Comparison of ENCODE assay signal across 10 cellular contexts in the genomic region with DNA sequence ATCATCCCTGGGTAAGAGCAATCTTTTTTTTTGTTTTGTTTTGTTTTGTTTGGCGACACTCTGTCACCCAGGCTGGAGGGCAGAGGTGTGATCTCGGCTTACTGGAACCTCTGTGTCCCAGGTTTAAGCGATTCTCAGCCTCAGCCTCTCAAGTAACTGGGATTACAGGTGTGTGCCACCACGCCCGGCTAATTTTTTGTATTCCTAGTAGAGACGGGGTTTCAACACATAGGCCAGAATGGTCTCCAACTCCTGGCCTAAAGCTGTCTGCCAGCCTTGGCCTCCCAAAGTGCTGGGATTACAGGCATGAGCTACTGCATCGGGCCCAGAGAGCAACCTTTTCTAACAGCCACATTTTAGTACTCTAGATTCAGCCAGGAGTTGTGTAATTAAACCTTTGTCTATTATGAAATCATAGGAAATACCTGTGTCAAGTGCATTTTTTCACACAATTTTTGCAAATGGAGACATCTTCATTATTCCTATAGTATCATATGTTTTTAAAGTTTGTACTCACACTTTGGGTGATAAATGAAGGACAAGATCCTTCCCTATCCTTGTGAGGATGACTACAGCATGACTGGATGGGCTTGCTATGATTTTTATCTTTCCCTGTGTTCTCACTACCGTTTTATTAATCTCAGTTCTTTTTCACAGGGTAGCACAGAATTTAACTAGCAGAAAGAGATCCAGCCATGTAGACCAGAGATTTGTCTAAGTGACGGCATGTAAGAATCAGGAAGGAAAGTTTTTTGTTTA.
A peak's percentile ranks its signal among the peaks of the same experiment; 100 is the strongest.
DNase-seq lines count a peak whose midpoint lies in the region; ATAC-seq and TF ChIP-seq lines count a peak whose summit lies in the region.
"Had no signal": no experiment of that assay in that cellular context is flagged by ENCODE, and none has a peak within 500 bp of the region (broad histone marks: within the 10 kb centered on the region; RNA-seq: fewer than 3 reads in every experiment).

No MANE protein-coding gene starts in this region.

- H3K9me3 ChIP-seq in iPS-18a (ENCODE audit: control insufficient read depth, low read depth, low read length): no peaks in the 10 kb centered on the region

- H3K4me1 ChIP-seq in iPS-18a (ENCODE audit: control insufficient read depth, low read depth, low read length): peaks cover 13% of the 10 kb centered on the region

- no peak for TF ChIP-seq CTCF in activated CD8-positive, alpha-beta T cell treated with anti-CD3 and anti-CD28 coated beads for 36 hours (IDR thresholded peaks at IDR 0.05)
- no peak for TF ChIP-seq CTCF in type B pancreatic cell (conservative IDR thresholded peaks at IDR 0.05)

- H3K27me3 Mint-ChIP-seq in activated naive CD4-positive, alpha-beta T cell treated with anti-CD3 and anti-CD28 coated beads, Interleukin-2, amount 10 ng/mL, durations not matched to agents 7 days and 5 days: no peaks in the 10 kb centered on the region
- no peaks in the 10 kb centered on the region for H3K27me3 Mint-ChIP-seq in activated CD8-positive, alpha-beta T cell treated with anti-CD3 and anti-CD28 coated beads for 36 hours
- no peaks in the 10 kb centered on the region for H3K27me3 Mint-ChIP-seq in type B pancreatic cell

- no peaks in the 10 kb centered on the region for H3K27me3 ChIP-seq in iPS-18a (ENCODE audit: control insufficient read depth, insufficient read depth, low read length)

- POLR2A ChIA-PET in activated CD8-positive, alpha-beta T cell treated with anti-CD3 and anti-CD28 coated beads for 36 hours (lab: Charles Lee): interaction anchor here (0.7 to 11.9 kb wide), 14 partner anchors 8 to 1798 kb away, joined by 3 to 1105 read pairs (median 8); a partner anchor contains a TSS

- H3K9ac ChIP-seq in iPS-18a (ENCODE audit: low read length): peak overlapping the region; percentile 98

- intact Hi-C loops in activated CD8-positive, alpha-beta T cell treated with anti-CD3 and anti-CD28 coated beads for 36 hours (cut with micrococcal nuclease): no loop called here

- CTCF ChIA-PET in activated naive CD4-positive, alpha-beta T cell treated with anti-CD3 and anti-CD28 coated beads, Interleukin-2, amount 10 ng/mL, durations not matched to agents 7 days and 5 days (lab: Charles Lee): no interaction called here
- CTCF ChIA-PET in activated CD8-positive, alpha-beta T cell treated with anti-CD3 and anti-CD28 coated beads for 36 hours (lab: Charles Lee): interaction anchor here (1.6 kb wide), 1 partner anchor 66 kb away, joined by 3 read pairs; no protein-coding TSS in a partner anchor

- no peak for ATAC-seq in activated CD8-positive, alpha-beta T cell treated with anti-CD3 and anti-CD28 coated beads for 36 hours
- ATAC-seq in GM19328 (IDR thresholded peaks at IDR 0.05; ENCODE audit: unreplicated experiment): no peak
- ATAC-seq in HG02588 (IDR thresholded peaks at IDR 0.05; ENCODE audit: unreplicated experiment): no peak

- H3K9me3 Mint-ChIP-seq in activated naive CD4-positive, alpha-beta T cell treated with anti-CD3 and anti-CD28 coated beads, Interleukin-2, amount 10 ng/mL, durations not matched to agents 7 days and 5 days: no peaks in the 10 kb centered on the region
- no peaks in the 10 kb centered on the region for H3K9me3 Mint-ChIP-seq in activated CD8-positive, alpha-beta T cell treated with anti-CD3 and anti-CD28 coated beads for 36 hours
- H3K9me3 Mint-ChIP-seq in type B pancreatic cell: no peaks in the 10 kb centered on the region

- peak overlapping the region; percentile 92 for H3K4me3 ChIP-seq in iPS-18a (ENCODE audit: low read length)

- no peaks in the 10 kb centered on the region for H3K36me3 ChIP-seq in iPS-18a (ENCODE audit: control insufficient read depth, low read depth, low read length)

- no peak for DNase-seq in activated naive CD4-positive, alpha-beta T cell treated with anti-CD3 and anti-CD28 coated beads, Interleukin-2, amount 10 ng/mL, durations not matched to agents 7 days and 5 days
- no peak for DNase-seq in activated naive CD4-positive, alpha-beta T cell treated with anti-CD3 and anti-CD28 coated beads, Interleukin-2, amount 50 U/mL, for 16 hours
- no peak for DNase-seq in activated CD8-positive, alpha-beta T cell treated with anti-CD3 and anti-CD28 coated beads for 36 hours
- no peak for DNase-seq in type B pancreatic cell (ENCODE audit: extremely low spot score, unreplicated experiment)
- no peak for DNase-seq in stimulated activated naive CD4-positive, alpha-beta T cell (lab: John Stamatoyannopoulos, UW)
- DNase-seq: DMS79 treated with DMSO at 0.1 percent for 48 hours, Right ventricle myocardium superior had no signal

- peak overlapping the region; percentile 99 for H3K27ac Mint-ChIP-seq in activated naive CD4-positive, alpha-beta T cell treated with anti-CD3 and anti-CD28 coated beads, Interleukin-2, amount 10 ng/mL, durations not matched to agents 7 days and 5 days
- peak overlapping the region; percentile 98 for H3K27ac Mint-ChIP-seq in activated CD8-positive, alpha-beta T cell treated with anti-CD3 and anti-CD28 coated beads for 36 hours
- peak overlapping the region; percentile 99 for H3K27ac Mint-ChIP-seq in type B pancreatic cell

- peaks cover 30% of the 10 kb centered on the region for H3K36me3 Mint-ChIP-seq in activated naive CD4-positive, alpha-beta T cell treated with anti-CD3 and anti-CD28 coated beads, Interleukin-2, amount 10 ng/mL, durations not matched to agents 7 days and 5 days
- H3K36me3 Mint-ChIP-seq in activated CD8-positive, alpha-beta T cell treated with anti-CD3 and anti-CD28 coated beads for 36 hours (ENCODE audit: low read depth): peaks cover 5% of the 10 kb centered on the region
- peaks cover 19% of the 10 kb centered on the region for H3K36me3 Mint-ChIP-seq in type B pancreatic cell

- peak overlapping the region; percentile 97 for H3K27ac ChIP-seq in iPS-18a (ENCODE audit: low read length)

- peak overlapping the region; percentile 95 for H3K4me3 Mint-ChIP-seq in activated naive CD4-positive, alpha-beta T cell treated with anti-CD3 and anti-CD28 coated beads, Interleukin-2, amount 10 ng/mL, durations not matched to agents 7 days and 5 days
- peak overlapping the region; percentile 88 for H3K4me3 Mint-ChIP-seq in activated CD8-positive, alpha-beta T cell treated with anti-CD3 and anti-CD28 coated beads for 36 hours
- peak overlapping the region; percentile 93 for H3K4me3 Mint-ChIP-seq in type B pancreatic cell

- peaks cover 56% of the 10 kb centered on the region for H3K4me1 Mint-ChIP-seq in activated naive CD4-positive, alpha-beta T cell treated with anti-CD3 and anti-CD28 coated beads, Interleukin-2, amount 10 ng/mL, durations not matched to agents 7 days and 5 days
- peaks cover 29% of the 10 kb centered on the region for H3K4me1 Mint-ChIP-seq in activated CD8-positive, alpha-beta T cell treated with anti-CD3 and anti-CD28 coated beads for 36 hours (ENCODE audit: low read depth)
- H3K4me1 Mint-ChIP-seq in type B pancreatic cell (ENCODE audit: unreplicated experiment): peaks cover 12% of the 10 kb centered on the region
